ENCODE assay signal across 19 cellular contexts in genomic region chr13:24252136-24252535, GRCh38. TPM values are rescaled to one million over a fixed set of nuclear protein-coding genes. Genes with fewer than 3 reads are reported as not detected.
A peak's percentile ranks its signal among the peaks of the same experiment; 100 is the strongest.
DNase-seq lines count a peak whose midpoint lies in the region; ATAC-seq and TF ChIP-seq lines count a peak whose summit lies in the region.
"Had no signal": no experiment of that assay in that cellular context is flagged by ENCODE, and none has a peak within 500 bp of the region (broad histone marks: within the 10 kb centered on the region; RNA-seq: fewer than 3 reads in every experiment).

No MANE protein-coding gene starts in this region.

- no peaks in the 10 kb centered on the region for H3K36me3 ChIP-seq in SK-N-SH (replicated peaks in 1 of 2; ENCODE audit: control insufficient read depth in 1 of 2, insufficient read depth in 2 of 2, low read length in 1 of 2)
- H3K36me3 ChIP-seq: MG63 had no signal

- H3K4me1 Mint-ChIP-seq in CD14-positive monocyte (peaks cover 73% of the 10 kb centered on the region), IgD-negative memory B cell (peaks cover 6 to 18% (median 9%) of the 10 kb centered on the region in 3 donors)
- peaks cover 81% of the 10 kb centered on the region for H3K4me1 Mint-ChIP-seq in activated naive CD8-positive, alpha-beta T cell (ENCODE audit: low read depth)
- H3K4me1 Mint-ChIP-seq in natural killer cell treated with Interleukin-12 subunit alpha and Interleukin-12 subunit beta and Interleukin-15 and Interleukin-18, amount 100 ng/mL, for 72 hours (ENCODE audit: low read depth in 2 of 2): peaks cover 65 to 71% of the 10 kb centered on the region in 2 donors

- H3K79me2 ChIP-seq in SK-N-SH (ENCODE audit: insufficient read depth): no peaks in the 10 kb centered on the region

- CTCF ChIA-PET in SK-N-SH (lab: Yijun Ruan, JAX): no interaction called here

- H3K27ac ChIP-seq in SK-N-SH (ENCODE audit: low read depth in 2 of 2, low read length in 1 of 2): no peak overlapping the region
- H3K27ac ChIP-seq: gastroesophageal sphincter, right lobe of liver had no signal

- DNase-seq in CD14-positive monocyte (ENCODE audit: low spot score): no peak
- no peak for DNase-seq in natural killer cell treated with Interleukin-12 subunit alpha and Interleukin-12 subunit beta and Interleukin-15 and Interleukin-18, amount 100 ng/mL, for 72 hours (ENCODE audit: low spot score)
- DNase-seq in SK-N-SH: no peak
- DNase-seq: cerebellar nuclear complex, DMS79 treated with DMSO at 0.1 percent for 48 hours, mammary epithelial cell, MG63, NCI-H82, nucleus accumbens, right lobe of liver had no signal

- no peaks in the 10 kb centered on the region for H3F3A ChIP-seq in SK-N-SH (replicated peaks; ENCODE audit: insufficient read depth)

- no peaks in the 10 kb centered on the region for H4K20me1 ChIP-seq in SK-N-SH (ENCODE audit: insufficient read depth)

- H3K4me1 ChIP-seq in SK-N-SH (ENCODE audit: control insufficient read depth in 1 of 2, insufficient read depth in 2 of 2, low read depth in 1 of 2, low read length in 1 of 2): no peaks in the 10 kb centered on the region
- H3K4me1 ChIP-seq: gastroesophageal sphincter, right lobe of liver had no signal

- no peaks in the 10 kb centered on the region for H3K9me3 ChIP-seq in SK-N-SH
- H3K9me3 ChIP-seq: gastroesophageal sphincter, MG63, right lobe of liver had no signal

- TF ChIP-seq CTCF in CD14-positive monocyte (IDR thresholded peaks at IDR 0.05) (no peak), SK-N-SH (IDR thresholded peaks at IDR 0.05) (no peak)

- peak overlapping the region; percentile 53 to 57 for H3K4me3 Mint-ChIP-seq in CD14-positive monocyte
- peak overlapping the region in 3 of 4 donors; percentile 70 to 91 (median 72) for H3K4me3 Mint-ChIP-seq in IgD-negative memory B cell
- peak overlapping the region; percentile 94 for H3K4me3 Mint-ChIP-seq in activated naive CD8-positive, alpha-beta T cell
- peak overlapping the region; percentile 93 for H3K4me3 Mint-ChIP-seq in natural killer cell treated with Interleukin-12 subunit alpha and Interleukin-12 subunit beta and Interleukin-15 and Interleukin-18, amount 100 ng/mL, for 72 hours
- H3K4me3 Mint-ChIP-seq: GM23338 had no signal

- H3K9me3 Mint-ChIP-seq in CD14-positive monocyte: peaks cover 0 to 4% (median 0%) of the 10 kb centered on the region in 7 donors
- H3K9me3 Mint-ChIP-seq in IgD-negative memory B cell: no peaks in the 10 kb centered on the region
- no peaks in the 10 kb centered on the region for H3K9me3 Mint-ChIP-seq in activated naive CD8-positive, alpha-beta T cell (ENCODE audit: low read depth)
- no peaks in the 10 kb centered on the region for H3K9me3 Mint-ChIP-seq in natural killer cell treated with Interleukin-12 subunit alpha and Interleukin-12 subunit beta and Interleukin-15 and Interleukin-18, amount 100 ng/mL, for 72 hours
- H3K9me3 Mint-ChIP-seq: GM23338 had no signal

- no peak overlapping the region for H3K9ac ChIP-seq in SK-N-SH

- 88% methylated on average over 6 of the region's 6 CpGs for WGBS in SK-N-SH (ENCODE audit: low lambda C conversion rate)

- no peaks in the 10 kb centered on the region for H3K9me2 ChIP-seq in SK-N-SH

- ATAC-seq in natural killer cell treated with Interleukin-12 subunit alpha and Interleukin-12 subunit beta and Interleukin-15 and Interleukin-18, amount 100 ng/mL, for 72 hours: no peak
- ATAC-seq in HG03342 (IDR thresholded peaks at IDR 0.05; ENCODE audit: unreplicated experiment): no peak
- ATAC-seq in GM19455 (IDR thresholded peaks at IDR 0.05; ENCODE audit: unreplicated experiment): no peak
- ATAC-seq in HG02852 (IDR thresholded peaks at IDR 0.05; ENCODE audit: unreplicated experiment): no peak
- ATAC-seq: gastroesophageal sphincter, GM23338 had no signal

- intact Hi-C loops in CD14-positive monocyte (cut with micrococcal nuclease): loop anchor here in 1 of 2 donors (5.0 kb wide), 1 partner anchor 35 kb away; no protein-coding TSS in a partner anchor

- no peak overlapping the region for H3K4me2 ChIP-seq in SK-N-SH
- H3K4me2 ChIP-seq: GM23338 had no signal

- peak overlapping the region; percentile 75 to 99 (median 96) for H3K27ac Mint-ChIP-seq in CD14-positive monocyte
- H3K27ac Mint-ChIP-seq in IgD-negative memory B cell: peak overlapping the region in 1 of 3 donors; percentile 73
- H3K27ac Mint-ChIP-seq in activated naive CD8-positive, alpha-beta T cell: peak overlapping the region; percentile 99
- peak overlapping the region; percentile 92 to 96 for H3K27ac Mint-ChIP-seq in natural killer cell treated with Interleukin-12 subunit alpha and Interleukin-12 subunit beta and Interleukin-15 and Interleukin-18, amount 100 ng/mL, for 72 hours
- H3K27ac Mint-ChIP-seq: GM23338 had no signal

- H2AFZ ChIP-seq in SK-N-SH (ENCODE audit: low read depth): no peak overlapping the region
- H2AFZ ChIP-seq: GM23338 had no signal

- H3K36me3 Mint-ChIP-seq in CD14-positive monocyte (peaks cover 0 to 3% of the 10 kb centered on the region in 2 donors), IgD-negative memory B cell (peaks cover 6% of the 10 kb centered on the region)
- H3K36me3 Mint-ChIP-seq in activated naive CD8-positive, alpha-beta T cell: peaks cover 22% of the 10 kb centered on the region
- peaks cover 10% of the 10 kb centered on the region for H3K36me3 Mint-ChIP-seq in natural killer cell treated with Interleukin-12 subunit alpha and Interleukin-12 subunit beta and Interleukin-15 and Interleukin-18, amount 100 ng/mL, for 72 hours

- TF ChIP-seq EP300 in SK-N-SH (IDR thresholded peaks at IDR 0.05; ENCODE audit: borderline replicate concordance in 1 of 2, low read depth in 1 of 2, low read length in 1 of 2): no peak

- POLR2A ChIA-PET in SK-N-SH (lab: Yijun Ruan, JAX): no interaction called here

- TF ChIP-seq RAD21 in SK-N-SH (IDR thresholded peaks at IDR 0.05; ENCODE audit: low read length): no peak

- H3K27me3 Mint-ChIP-seq in CD14-positive monocyte (ENCODE audit: low read depth in 3 of 3): peaks cover 0 to 4% (median 2%) of the 10 kb centered on the region in 3 donors
- peaks cover 3% of the 10 kb centered on the region for H3K27me3 Mint-ChIP-seq in IgD-negative memory B cell
- H3K27me3 Mint-ChIP-seq in activated naive CD8-positive, alpha-beta T cell: no peaks in the 10 kb centered on the region
- no peaks in the 10 kb centered on the region for H3K27me3 Mint-ChIP-seq in natural killer cell treated with Interleukin-12 subunit alpha and Interleukin-12 subunit beta and Interleukin-15 and Interleukin-18, amount 100 ng/mL, for 72 hours

- no peak overlapping the region for H3K4me3 ChIP-seq in SK-N-SH (ENCODE audit: low read depth in 2 of 2, low read length in 1 of 2)
- H3K4me3 ChIP-seq: gastroesophageal sphincter, GM23338, MG63, right lobe of liver had no signal

- H3K27me3 ChIP-seq in SK-N-SH (ENCODE audit: insufficient read depth): no peaks in the 10 kb centered on the region
- H3K27me3 ChIP-seq: gastroesophageal sphincter, MG63, right lobe of liver had no signal

TF ChIP-seq in SK-N-SH, 30 proteins besides CTCF, POLR2A, EP300 and RAD21 (continues in another document):
- TF ChIP-seq TCF12 (IDR thresholded peaks at IDR 0.05) (no peak), ELF1 (IDR thresholded peaks at IDR 0.05) (no peak), RCOR1 (IDR thresholded peaks at IDR 0.05; ENCODE audit: low read length) (no peak), SIN3A (IDR thresholded peaks at IDR 0.05; ENCODE audit: borderline replicate concordance, low read depth, low read length) (no peak), FOSL2 (IDR thresholded peaks at IDR 0.05; ENCODE audit: borderline replicate concordance, low read depth) (no peak), NRF1 (IDR thresholded peaks at IDR 0.05; ENCODE audit: low read depth, low read length) (no peak), USF2 (IDR thresholded peaks at IDR 0.05; ENCODE audit: borderline replicate concordance, low read depth, low read length) (no peak), USF1 (IDR thresholded peaks at IDR 0.05; ENCODE audit: borderline replicate concordance, low read depth) (no peak), SMC3 (IDR thresholded peaks at IDR 0.05; ENCODE audit: low read depth, low read length) (no peak), POLR2AphosphoS5 (IDR thresholded peaks at IDR 0.05; ENCODE audit: low read depth, low read length) (no peak), JUND (IDR thresholded peaks at IDR 0.05) (no peak), IRF3 (IDR thresholded peaks at IDR 0.05; ENCODE audit: low read depth, low read length) (no peak), NFIC (IDR thresholded peaks at IDR 0.05; ENCODE audit: borderline replicate concordance) (no peak)

RNA-seq across cellular contexts. Expression of gene C1QTNF9, which starts 57.2 kb away (rescaled TPM):
- polyA plus RNA-seq in CD14-positive monocyte (not detected), IgD-negative memory B cell (not detected), SK-N-SH (2012; rRNA removed) (not detected in 2 replicates)
- under 1 TPM in 1 of 2 donors, not detected in 1; 0.39 TPM for total RNA-seq in natural killer cell treated with Interleukin-12 subunit alpha and Interleukin-12 subunit beta and Interleukin-15 and Interleukin-18, amount 100 ng/mL, for 72 hours
- polyA plus RNA-seq in SK-N-SH (2012; cell fraction: cytosol; rRNA removed): not detected in 2 replicates
- polyA plus RNA-seq in SK-N-SH (2012; cell fraction: nucleus; rRNA removed): 0.05 TPM in 1 of 2 replicates, not detected in the other
- total RNA-seq: endothelial cell of umbilical vein; GM23338; mammary epithelial cell; T-helper 2 cell treated with Interferon-gamma antibody and Interleukin-4, amounts not matched to agents 100 ng/mL and 5 ng/mL, for 36 hours had no signal
- polyA plus RNA-seq: endothelial cell of umbilical vein, GM23338, mammary epithelial cell had no signal
